ENCODE assay signal across 10 cellular contexts in the genomic region with DNA sequence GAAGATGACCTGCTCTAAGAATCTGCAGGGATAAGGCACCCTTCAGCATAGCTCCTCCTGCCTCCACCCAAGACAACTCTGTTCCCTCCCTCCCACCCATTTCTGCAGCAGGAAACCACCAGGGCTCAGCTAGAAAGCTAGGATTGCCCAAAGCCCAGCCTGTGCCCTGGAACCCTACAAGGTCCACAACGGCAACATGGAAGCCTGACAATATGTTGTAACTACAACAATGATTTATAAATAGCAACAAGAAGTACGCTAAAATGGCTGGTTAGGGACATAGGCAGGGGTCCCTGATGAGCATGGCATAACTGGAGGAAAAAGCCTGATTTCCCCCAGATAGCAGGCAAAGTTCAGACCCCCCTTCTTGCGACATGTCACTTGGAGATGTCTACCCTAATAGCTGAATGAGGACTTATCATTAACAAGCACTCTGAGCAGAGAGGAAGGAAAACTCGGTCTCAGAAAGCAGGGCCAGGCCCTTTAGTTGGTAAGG. TPM values are rescaled to one million over a fixed set of nuclear protein-coding genes. Genes with fewer than 3 reads are reported as not detected.
DNase-seq lines count a peak whose midpoint lies in the region; ATAC-seq and TF ChIP-seq lines count a peak whose summit lies in the region.
"Had no signal": no experiment of that assay in that cellular context is flagged by ENCODE, and none has a peak within 500 bp of the region (broad histone marks: within the 10 kb centered on the region; RNA-seq: fewer than 3 reads in every experiment).

No MANE protein-coding gene starts in this region.

- ATAC-seq in WTC11 (no peak), GM19395 (IDR thresholded peaks at IDR 0.05; ENCODE audit: unreplicated experiment) (no peak), HG03442 (IDR thresholded peaks at IDR 0.05; ENCODE audit: unreplicated experiment) (no peak)

- H3K27me3 Mint-ChIP-seq in WTC11 (ENCODE audit: low read depth) = no peaks in the 10 kb centered on the region

- no peak overlapping the region for H3K4me3 ChIP-seq in HL-60 (replicated peaks; ENCODE audit: insufficient read depth, low read length)
- peak overlapping the region in 1 of 2 donors; percentile 13 for H3K4me3 ChIP-seq in muscle layer of colon (ENCODE audit: low read depth in 1 of 2, low read length in 2 of 2)
- no peak overlapping the region for H3K4me3 ChIP-seq in testis

- peaks cover 9% of the 10 kb centered on the region; the same call in 1 of the 2 replicates for H3K36me3 Mint-ChIP-seq in WTC11

- H3K9me3 ChIP-seq in muscle layer of colon (ENCODE audit: low read length) (no peaks in the 10 kb centered on the region), testis (no peaks in the 10 kb centered on the region)

- H3K4me1 ChIP-seq in muscle layer of colon (ENCODE audit: insufficient read depth, low read length) (peaks cover 69% of the 10 kb centered on the region), testis (peaks cover 82% of the 10 kb centered on the region)

- CTCF ChIA-PET in WTC11 (lab: Charles Lee) = interaction anchor here (0.6 to 2.8 kb wide), 3 partner anchors 24 to 51 kb away, joined by 3 to 10 read pairs (median 5); no protein-coding TSS in a partner anchor

- H3K4me3 Mint-ChIP-seq in WTC11 = no peak overlapping the region
- H3K4me3 Mint-ChIP-seq: T-helper 1 cell treated with Interleukin-12 subunit alpha and Interleukin-12 subunit beta and Interleukin-4 antibody, amounts not matched to agents 30 μg/mL and 1 μg/mL, for 36 hours had no signal

- H3K4me1 Mint-ChIP-seq in WTC11 = peaks cover 76% of the 10 kb centered on the region

- peak overlapping the region; percentile 86 for H3K27ac Mint-ChIP-seq in WTC11
- H3K27ac Mint-ChIP-seq: T-helper 1 cell treated with Interleukin-12 subunit alpha and Interleukin-12 subunit beta and Interleukin-4 antibody, amounts not matched to agents 30 μg/mL and 1 μg/mL, for 36 hours had no signal

- H3K27me3 ChIP-seq in HL-60 (ENCODE audit: insufficient read depth, poor library complexity, severe bottlenecking) (no peaks in the 10 kb centered on the region), muscle layer of colon (ENCODE audit: control insufficient read depth in 1 of 2, insufficient read depth in 2 of 2, low read length in 2 of 2) (no peaks in the 10 kb centered on the region), testis (no peaks in the 10 kb centered on the region)

- H3K27ac ChIP-seq in HL-60 (replicated peaks) (peak overlapping the region; percentile 99), muscle layer of colon (ENCODE audit: low read depth, low read length) (peak overlapping the region; percentile 59), testis (no peak overlapping the region)

- intact Hi-C loops in testis (cut with DNase I; ENCODE audit: low total_unique reads) = no loop called here

- no peak for TF ChIP-seq CTCF in HL-60 (IDR thresholded peaks at IDR 0.05; ENCODE audit: insufficient read depth, low read length)
- TF ChIP-seq CTCF in WTC11 (IDR thresholded peaks at IDR 0.05) = no peak
- no peak for TF ChIP-seq CTCF in testis (IDR thresholded peaks at IDR 0.05)

- WGBS in testis, 2 donors = 41 to 57% methylated on average over 4 of the region's 4 CpGs

- H3K36me3 ChIP-seq in muscle layer of colon (ENCODE audit: insufficient read depth, low read length) (no peaks in the 10 kb centered on the region), testis (ENCODE audit: low read depth, missing control alignments) (no peaks in the 10 kb centered on the region)

- no peak overlapping the region for H3K9ac ChIP-seq in muscle layer of colon (ENCODE audit: low read length)

- DNase-seq in AML-193 (lab: John Stamatoyannopoulos, UW) = peak; percentile 19 to 34
- peak; percentile 35 to 49 for DNase-seq in HL-60 (ENCODE audit: low read depth in 1 of 2, low spot score in 1 of 2)
- no peak for DNase-seq in WTC11 (ENCODE audit: low spot score)
- no peak for DNase-seq in activated CD4-positive, CD25-positive, alpha-beta regulatory T cell treated with anti-CD3 and anti-CD28 coated beads, Interleukin-2, amount 50 U/mL, for 72 hours
- DNase-seq in testis = no peak
- DNase-seq: NCI-H1417 treated with DMSO at 0.1 percent for 48 hours had no signal

- H3K9me3 Mint-ChIP-seq in WTC11 = no peaks in the 10 kb centered on the region
- H3K9me3 Mint-ChIP-seq: T-helper 1 cell treated with Interleukin-12 subunit alpha and Interleukin-12 subunit beta and Interleukin-4 antibody, amounts not matched to agents 30 μg/mL and 1 μg/mL, for 36 hours had no signal

- TF ChIP-seq POLR2A in testis (IDR thresholded peaks at IDR 0.05) = no peak

- POLR2A ChIA-PET in WTC11 (lab: Charles Lee) = interaction anchor here (0.5 to 1.5 kb wide), 2 partner anchors 51 to 76 kb away, joined by 3 to 4 read pairs; no protein-coding TSS in a partner anchor

TF ChIP-seq in WTC11, 78 proteins besides CTCF, POLR2A, EP300 and RAD21:
- TF ChIP-seq MYBL2 (CRISPR knock-in tag; IDR thresholded peaks at IDR 0.05) = no peak
- TF ChIP-seq ZNF423 (CRISPR knock-in tag; IDR thresholded peaks at IDR 0.05) = no peak
- no peak for TF ChIP-seq ZBTB43 (CRISPR knock-in tag; IDR thresholded peaks at IDR 0.05)
- no peak for TF ChIP-seq ZNF281 (CRISPR knock-in tag; IDR thresholded peaks at IDR 0.05)
- TF ChIP-seq ZNF138 (CRISPR knock-in tag; conservative IDR thresholded peaks at IDR 0.05) = no peak
- TF ChIP-seq NR1H2 (CRISPR knock-in tag; IDR thresholded peaks at IDR 0.05) = no peak

RNA-seq across cellular contexts. Expression of gene ST3GAL2, which starts 6.5 kb away (rescaled TPM):
- total RNA-seq in WTC11 (2021) (46.0 to 49.4 TPM (median 46.2 TPM) in 3 replicates), testis (10 to 100 TPM; 32.5 to 46.2 TPM)
- 20.2 TPM for polyA plus RNA-seq in testis (ENCODE audit: insufficient read depth, low read depth, low replicate concordance)

RNA-seq across cellular contexts. Expression of gene FCSK, which starts 22.0 kb away (rescaled TPM):
- total RNA-seq in WTC11 (2021) (7.0 to 10.6 TPM (median 8.6 TPM) in 3 replicates), testis (10 to 100 TPM; 26.4 to 36.3 TPM)
- polyA plus RNA-seq in testis (ENCODE audit: insufficient read depth, low read depth, low replicate concordance) = 12.4 TPM

Comparison
In these comparisons a context has a peak if more than half of its experiments do, and no peak if none do; other contexts are left out.
1. DNase-seq: peak in AML-193 (2 of 2) and HL-60 (2 of 2); none in WTC11 (single experiment), activated CD4-positive, CD25-positive, alpha-beta regulatory T cell treated with anti-CD3 and anti-CD28 coated beads, Interleukin-2, amount 50 U/mL, for 72 hours (single experiment) and testis (single experiment).
2. H3K27ac ChIP-seq: peak in HL-60 (single experiment) and muscle layer of colon (single experiment); none in testis (0 of 2).